ENCODE assay signal across 3 cellular contexts in genomic region chr10:58440484-58440883, GRCh38.
TF ChIP-seq lines count a peak whose summit lies in the region.

No MANE protein-coding gene starts in this region.

TF ChIP-seq in SK-N-SH treated with all-trans-retinoic acid at 6 μM for 48 hours, 23 proteins besides CTCF, POLR2A, EP300 and RAD21:
- TF ChIP-seq, protein P1, sequence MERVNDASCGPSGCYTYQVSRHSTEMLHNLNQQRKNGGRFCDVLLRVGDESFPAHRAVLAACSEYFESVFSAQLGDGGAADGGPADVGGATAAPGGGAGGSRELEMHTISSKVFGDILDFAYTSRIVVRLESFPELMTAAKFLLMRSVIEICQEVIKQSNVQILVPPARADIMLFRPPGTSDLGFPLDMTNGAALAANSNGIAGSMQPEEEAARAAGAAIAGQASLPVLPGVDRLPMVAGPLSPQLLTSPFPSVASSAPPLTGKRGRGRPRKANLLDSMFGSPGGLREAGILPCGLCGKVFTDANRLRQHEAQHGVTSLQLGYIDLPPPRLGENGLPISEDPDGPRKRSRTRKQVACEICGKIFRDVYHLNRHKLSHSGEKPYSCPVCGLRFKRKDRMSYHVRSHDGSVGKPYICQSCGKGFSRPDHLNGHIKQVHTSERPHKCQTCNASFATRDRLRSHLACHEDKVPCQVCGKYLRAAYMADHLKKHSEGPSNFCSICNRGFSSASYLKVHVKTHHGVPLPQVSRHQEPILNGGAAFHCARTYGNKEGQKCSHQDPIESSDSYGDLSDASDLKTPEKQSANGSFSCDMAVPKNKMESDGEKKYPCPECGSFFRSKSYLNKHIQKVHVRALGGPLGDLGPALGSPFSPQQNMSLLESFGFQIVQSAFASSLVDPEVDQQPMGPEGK (CRISPR knock-in tag; IDR thresholded peaks at IDR 0.05; ENCODE audit: borderline replicate concordance) = no peak
- TF ChIP-seq ZNF8 (CRISPR knock-in tag; IDR thresholded peaks at IDR 0.05) = peak; percentile 34; the same call in 1 of the 2 replicates

TF ChIP-seq in SK-N-SH, 30 proteins besides CTCF, POLR2A, EP300 and RAD21:
- TF ChIP-seq EZH2phosphoT487 (IDR thresholded peaks at IDR 0.05; ENCODE audit: borderline replicate concordance, low read depth) (no peak), MXI1 (IDR thresholded peaks at IDR 0.05; ENCODE audit: low read depth, low read length) (no peak), NFIC (IDR thresholded peaks at IDR 0.05; ENCODE audit: borderline replicate concordance) (no peak), TEAD4 (IDR thresholded peaks at IDR 0.05; ENCODE audit: borderline replicate concordance, insufficient read depth) (no peak), RXRA (IDR thresholded peaks at IDR 0.05; ENCODE audit: borderline replicate concordance, low read depth) (no peak), IRF3 (IDR thresholded peaks at IDR 0.05; ENCODE audit: low read depth, low read length) (no peak), ELF1 (IDR thresholded peaks at IDR 0.05) (no peak), MEF2A (IDR thresholded peaks at IDR 0.05; ENCODE audit: borderline replicate concordance, low read depth) (no peak), CHD2 (IDR thresholded peaks at IDR 0.05; ENCODE audit: low read length, partially characterized antibody) (no peak), GATA2 (CRISPR knock-in tag; IDR thresholded peaks at IDR 0.05) (no peak)
- TF ChIP-seq, protein P2, sequence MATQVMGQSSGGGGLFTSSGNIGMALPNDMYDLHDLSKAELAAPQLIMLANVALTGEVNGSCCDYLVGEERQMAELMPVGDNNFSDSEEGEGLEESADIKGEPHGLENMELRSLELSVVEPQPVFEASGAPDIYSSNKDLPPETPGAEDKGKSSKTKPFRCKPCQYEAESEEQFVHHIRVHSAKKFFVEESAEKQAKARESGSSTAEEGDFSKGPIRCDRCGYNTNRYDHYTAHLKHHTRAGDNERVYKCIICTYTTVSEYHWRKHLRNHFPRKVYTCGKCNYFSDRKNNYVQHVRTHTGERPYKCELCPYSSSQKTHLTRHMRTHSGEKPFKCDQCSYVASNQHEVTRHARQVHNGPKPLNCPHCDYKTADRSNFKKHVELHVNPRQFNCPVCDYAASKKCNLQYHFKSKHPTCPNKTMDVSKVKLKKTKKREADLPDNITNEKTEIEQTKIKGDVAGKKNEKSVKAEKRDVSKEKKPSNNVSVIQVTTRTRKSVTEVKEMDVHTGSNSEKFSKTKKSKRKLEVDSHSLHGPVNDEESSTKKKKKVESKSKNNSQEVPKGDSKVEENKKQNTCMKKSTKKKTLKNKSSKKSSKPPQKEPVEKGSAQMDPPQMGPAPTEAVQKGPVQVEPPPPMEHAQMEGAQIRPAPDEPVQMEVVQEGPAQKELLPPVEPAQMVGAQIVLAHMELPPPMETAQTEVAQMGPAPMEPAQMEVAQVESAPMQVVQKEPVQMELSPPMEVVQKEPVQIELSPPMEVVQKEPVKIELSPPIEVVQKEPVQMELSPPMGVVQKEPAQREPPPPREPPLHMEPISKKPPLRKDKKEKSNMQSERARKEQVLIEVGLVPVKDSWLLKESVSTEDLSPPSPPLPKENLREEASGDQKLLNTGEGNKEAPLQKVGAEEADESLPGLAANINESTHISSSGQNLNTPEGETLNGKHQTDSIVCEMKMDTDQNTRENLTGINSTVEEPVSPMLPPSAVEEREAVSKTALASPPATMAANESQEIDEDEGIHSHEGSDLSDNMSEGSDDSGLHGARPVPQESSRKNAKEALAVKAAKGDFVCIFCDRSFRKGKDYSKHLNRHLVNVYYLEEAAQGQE (IDR thresholded peaks at IDR 0.05; ENCODE audit: low read depth, low read length) = no peak
- TF ChIP-seq, protein P3, sequence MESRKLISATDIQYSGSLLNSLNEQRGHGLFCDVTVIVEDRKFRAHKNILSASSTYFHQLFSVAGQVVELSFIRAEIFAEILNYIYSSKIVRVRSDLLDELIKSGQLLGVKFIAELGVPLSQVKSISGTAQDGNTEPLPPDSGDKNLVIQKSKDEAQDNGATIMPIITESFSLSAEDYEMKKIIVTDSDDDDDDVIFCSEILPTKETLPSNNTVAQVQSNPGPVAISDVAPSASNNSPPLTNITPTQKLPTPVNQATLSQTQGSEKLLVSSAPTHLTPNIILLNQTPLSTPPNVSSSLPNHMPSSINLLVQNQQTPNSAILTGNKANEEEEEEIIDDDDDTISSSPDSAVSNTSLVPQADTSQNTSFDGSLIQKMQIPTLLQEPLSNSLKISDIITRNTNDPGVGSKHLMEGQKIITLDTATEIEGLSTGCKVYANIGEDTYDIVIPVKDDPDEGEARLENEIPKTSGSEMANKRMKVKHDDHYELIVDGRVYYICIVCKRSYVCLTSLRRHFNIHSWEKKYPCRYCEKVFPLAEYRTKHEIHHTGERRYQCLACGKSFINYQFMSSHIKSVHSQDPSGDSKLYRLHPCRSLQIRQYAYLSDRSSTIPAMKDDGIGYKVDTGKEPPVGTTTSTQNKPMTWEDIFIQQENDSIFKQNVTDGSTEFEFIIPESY (IDR thresholded peaks at IDR 0.05; ENCODE audit: borderline replicate concordance, low read depth) = no peak
- TF ChIP-seq, protein P4, sequence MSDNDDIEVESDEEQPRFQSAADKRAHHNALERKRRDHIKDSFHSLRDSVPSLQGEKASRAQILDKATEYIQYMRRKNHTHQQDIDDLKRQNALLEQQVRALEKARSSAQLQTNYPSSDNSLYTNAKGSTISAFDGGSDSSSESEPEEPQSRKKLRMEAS (IDR thresholded peaks at IDR 0.05; ENCODE audit: low read depth) = no peak

TF ChIP-seq in IMR-90, 13 proteins besides CTCF, POLR2A, EP300 and RAD21:
- TF ChIP-seq MAFK (IDR thresholded peaks at IDR 0.05; ENCODE audit: low read depth, low read length) (no peak), FOS (IDR thresholded peaks at IDR 0.05; ENCODE audit: low read depth, low read length) (no peak), CHD1 (IDR thresholded peaks at IDR 0.05; ENCODE audit: low read depth, low read length) (no peak), RCOR1 (IDR thresholded peaks at IDR 0.05; ENCODE audit: insufficient replicate concordance, low read length) (no peak), MAZ (IDR thresholded peaks at IDR 0.05; ENCODE audit: borderline replicate concordance, low read depth, low read length) (no peak), RFX5 (IDR thresholded peaks at IDR 0.05; ENCODE audit: low read depth, low read length) (no peak), CEBPB (IDR thresholded peaks at IDR 0.05; ENCODE audit: low read depth, low read length) (no peak), NFE2L2 (IDR thresholded peaks at IDR 0.05; ENCODE audit: low read depth, low read length) (no peak), USF2 (IDR thresholded peaks at IDR 0.05; ENCODE audit: low read depth, low read length) (no peak), BHLHE40 (IDR thresholded peaks at IDR 0.05; ENCODE audit: low read depth, low read length) (no peak), SMC3 (IDR thresholded peaks at IDR 0.05; ENCODE audit: low read depth, low read length) (no peak), MXI1 (IDR thresholded peaks at IDR 0.05; ENCODE audit: borderline replicate concordance, low read depth, low read length) (no peak)
- TF ChIP-seq, protein P5, sequence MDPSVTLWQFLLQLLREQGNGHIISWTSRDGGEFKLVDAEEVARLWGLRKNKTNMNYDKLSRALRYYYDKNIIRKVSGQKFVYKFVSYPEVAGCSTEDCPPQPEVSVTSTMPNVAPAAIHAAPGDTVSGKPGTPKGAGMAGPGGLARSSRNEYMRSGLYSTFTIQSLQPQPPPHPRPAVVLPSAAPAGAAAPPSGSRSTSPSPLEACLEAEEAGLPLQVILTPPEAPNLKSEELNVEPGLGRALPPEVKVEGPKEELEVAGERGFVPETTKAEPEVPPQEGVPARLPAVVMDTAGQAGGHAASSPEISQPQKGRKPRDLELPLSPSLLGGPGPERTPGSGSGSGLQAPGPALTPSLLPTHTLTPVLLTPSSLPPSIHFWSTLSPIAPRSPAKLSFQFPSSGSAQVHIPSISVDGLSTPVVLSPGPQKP (IDR thresholded peaks at IDR 0.05; ENCODE audit: borderline replicate concordance, low read depth, low read length) = no peak
